In the genomic region with DNA sequence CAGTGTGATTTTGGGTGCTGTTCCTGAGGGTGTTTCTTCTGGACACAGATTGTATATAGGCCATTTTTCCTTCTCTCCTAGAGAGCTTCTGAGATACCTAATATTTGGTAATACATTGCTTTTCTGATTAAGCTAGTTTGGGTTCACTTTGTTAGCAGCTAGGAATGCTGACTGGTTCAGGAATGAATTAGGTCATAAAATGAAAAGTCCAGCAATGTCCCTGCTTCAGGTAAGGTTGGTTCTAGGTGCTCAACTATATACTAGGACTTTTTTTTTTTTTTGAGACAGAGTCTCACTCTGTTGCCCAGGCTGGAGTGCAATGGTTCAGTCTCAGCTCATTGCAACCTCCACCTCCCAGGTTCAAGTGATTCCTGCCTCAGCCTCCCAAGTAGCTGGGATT, we compare ENCODE assay signal across 1 cellular context.
A peak's percentile ranks its signal among the peaks of the same experiment; 100 is the strongest.
TF ChIP-seq lines count a peak whose summit lies in the region.

No MANE protein-coding gene starts in this region.

TF ChIP-seq in HepG2, 621 proteins besides CTCF, POLR2A, EP300 and RAD21:
- peak; percentile 95 for TF ChIP-seq ZNF329 (CRISPR knock-in tag; IDR thresholded peaks at IDR 0.05; ENCODE audit: low read depth)
- TF ChIP-seq ZBTB21 (CRISPR knock-in tag; IDR thresholded peaks at IDR 0.05): no peak
